ENCODE assay signal across 24 cellular contexts in genomic region chr15:38195191-38195901, GRCh38. TPM values are rescaled to one million over a fixed set of nuclear protein-coding genes. Genes with fewer than 3 reads are reported as not detected.
DNase-seq lines count a peak whose midpoint lies in the region; TF ChIP-seq lines count a peak whose summit lies in the region.
"Had no signal": no experiment of that assay in that cellular context is flagged by ENCODE, and none has a peak within 500 bp of the region (broad histone marks: within the 10 kb centered on the region; RNA-seq: fewer than 3 reads in every experiment).

No MANE protein-coding gene starts in this region.

- peak overlapping the region; percentile 30 for H3K27ac ChIP-seq in suprapubic skin
- H3K27ac ChIP-seq: BLaER1, colonic mucosa, esophagus squamous epithelium, sigmoid colon, VCaP had no signal

- H3K4me1 ChIP-seq in suprapubic skin: peaks cover 20% of the 10 kb centered on the region
- H3K4me1 ChIP-seq: BLaER1, Caco-2, colonic mucosa, esophagus squamous epithelium, sigmoid colon had no signal

- TF ChIP-seq CTCF in fibroblast of mammary gland (conservative IDR thresholded peaks at IDR 0.05; ENCODE audit: control insufficient read depth, insufficient read depth, low read depth, low read length) (no peak), suprapubic skin (IDR thresholded peaks at IDR 0.05) (no peak)

- no peak for TF ChIP-seq POLR2A in suprapubic skin (IDR thresholded peaks at IDR 0.05)

- H3K9me3 ChIP-seq in suprapubic skin: no peaks in the 10 kb centered on the region
- H3K9me3 ChIP-seq: BLaER1, Caco-2, colonic mucosa, esophagus squamous epithelium, HAP-1, sigmoid colon had no signal

- no peaks in the 10 kb centered on the region for H3K27me3 ChIP-seq in suprapubic skin
- H3K27me3 ChIP-seq: BLaER1, colonic mucosa, esophagus squamous epithelium, sigmoid colon had no signal

- DNase-seq in NCI-H1105 treated with DMSO at 0.1 percent for 48 hours (lab: John Stamatoyannopoulos, UW) (peak; percentile 54), NCI-H1105 (lab: John Stamatoyannopoulos, UW) (no peak), NCI-H69 (lab: John Stamatoyannopoulos, UW) (peak; percentile 2), fibroblast of mammary gland (ENCODE audit: low read depth) (peak; percentile 47), suprapubic skin (ENCODE audit: low spot score in 2 of 2) (no peak), hippocampal formation (lab: John Stamatoyannopoulos, UW) (no peak), D341Med (ENCODE audit: low spot score) (no peak), T-helper 1 cell (no peak)
- DNase-seq: activated CD4-positive, alpha-beta T cell treated with anti-CD3 and anti-CD28 coated beads, Interleukin-2, amount 50 U/mL, for 1 hour; activated CD8-positive, alpha-beta memory T cell treated with anti-CD3 and anti-CD28 coated beads, Interleukin-2, amount 10 ng/mL, durations not matched to agents 7 days and 5 days; activated naive CD4-positive, alpha-beta T cell treated with anti-CD3 and anti-CD28 coated beads, Interleukin-2, amount 50 U/mL, for 16 hours; Caco-2; colonic mucosa; esophagus squamous epithelium; mammary epithelial cell; NCI-H524; RPMI8226; sigmoid colon; stimulated activated naive CD8-positive, alpha-beta T cell treated with anti-CD3 and anti-CD28 coated beads, Interleukin-15, amount 100 ng/mL, for 72 hours; trophoblast cell had no signal

- H3K4me3 ChIP-seq in fibroblast of mammary gland (ENCODE audit: control insufficient read depth, low read depth, low read length): no peak overlapping the region
- H3K4me3 ChIP-seq in suprapubic skin: no peak overlapping the region
- H3K4me3 ChIP-seq: BLaER1, colonic mucosa, esophagus squamous epithelium, HAP-1, sigmoid colon had no signal

- no peaks in the 10 kb centered on the region for H3K36me3 ChIP-seq in suprapubic skin
- H3K36me3 ChIP-seq: BLaER1, colonic mucosa, esophagus squamous epithelium, HAP-1, sigmoid colon had no signal

- TF ChIP-seq EP300 in suprapubic skin (IDR thresholded peaks at IDR 0.05): no peak

- 58% methylated on average over 5 of the region's 5 CpGs for WGBS in suprapubic skin

RNA-seq across cellular contexts. Expression of gene SPRED1, which starts 57.3 kb away (rescaled TPM):
- 10 to 100 TPM in 3 of 4 donors, 1 to 10 TPM in 1; 8.8 to 17.6 (median 12.8) TPM for total RNA-seq in suprapubic skin
- total RNA-seq: T-helper 2 cell treated with Interferon-gamma antibody and Interleukin-4, amounts not matched to agents 100 ng/mL and 5 ng/mL, for 36 hours had no signal

Comparison
In these comparisons a context has a peak if more than half of its experiments do, and no peak if none do; other contexts are left out.
1. DNase-seq: peak in NCI-H1105 treated with DMSO at 0.1 percent for 48 hours (single experiment), NCI-H69 (single experiment) and fibroblast of mammary gland (single experiment); none in NCI-H1105 (single experiment), suprapubic skin (0 of 2), hippocampal formation (0 of 2), D341Med (single experiment) and T-helper 1 cell (0 of 5).